ENCODE assay signal across 1 cellular context in the genomic region with DNA sequence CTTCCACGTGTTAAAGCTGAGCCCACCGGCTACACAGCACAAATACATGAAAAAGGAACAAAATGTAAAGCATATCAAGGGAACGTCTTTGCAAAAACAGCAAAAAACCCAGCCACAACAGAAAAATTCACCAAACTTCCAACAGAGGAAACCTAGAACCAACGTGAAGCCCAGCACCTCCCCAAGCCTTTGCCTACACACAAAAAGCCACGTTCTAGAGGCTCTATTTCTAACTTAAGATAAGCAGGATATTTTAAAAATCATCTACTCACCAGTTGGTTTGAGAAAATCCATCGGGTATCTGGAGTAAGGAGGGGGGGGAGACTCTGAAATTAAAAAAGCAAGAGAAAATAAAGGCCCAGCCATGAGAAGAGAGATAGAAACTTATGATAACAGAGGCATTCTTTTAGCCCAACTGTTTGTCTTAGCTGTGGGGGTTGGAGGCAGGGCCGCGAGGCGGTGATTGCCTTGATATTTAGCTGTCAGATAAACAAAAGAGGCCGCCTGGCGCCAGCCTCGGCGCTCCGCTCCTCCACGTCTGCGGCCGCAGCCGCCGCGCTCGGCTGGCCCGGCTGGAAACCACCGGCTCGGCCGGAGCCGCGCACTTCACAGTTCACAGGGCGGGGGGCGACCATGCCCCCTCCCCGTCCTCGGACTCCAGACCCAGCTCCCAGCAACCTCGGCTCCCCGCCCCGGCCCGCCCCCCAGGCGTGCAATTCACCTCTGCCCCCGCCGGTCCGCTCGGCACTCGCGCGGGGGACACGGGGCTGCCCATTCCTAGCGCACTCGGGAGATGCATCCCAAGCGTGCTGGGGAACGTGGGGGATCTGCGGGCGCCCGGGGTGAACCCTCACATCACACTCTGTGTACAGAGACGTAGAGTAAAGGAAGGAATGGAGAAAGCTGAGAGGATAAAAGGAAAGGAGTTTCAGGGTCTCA.
TF ChIP-seq lines count a peak whose summit lies in the region.

No MANE protein-coding gene starts in this region.

TF ChIP-seq in HepG2, 621 proteins besides CTCF, POLR2A, EP300 and RAD21 (continued from another document):
- TF ChIP-seq PRDM15 (CRISPR knock-in tag; IDR thresholded peaks at IDR 0.05) (0 out of 2 replicates have a peak, but pooled peaks have one; percentile 54), RBFOX2 (IDR thresholded peaks at IDR 0.05; ENCODE audit: low read depth, low read length) (peak; percentile 68; the same call in 1 of the 2 replicates), ASH2L (IDR thresholded peaks at IDR 0.05; ENCODE audit: insufficient read length, low read depth, low read length) (peak; percentile 76), PAF1 (CRISPR knock-in tag; IDR thresholded peaks at IDR 0.05) (no peak), IKZF1 (IDR thresholded peaks at IDR 0.05) (no peak), FOXO4 (CRISPR knock-in tag; conservative IDR thresholded peaks at IDR 0.05) (no peak), ZKSCAN8 (CRISPR knock-in tag; IDR thresholded peaks at IDR 0.05; ENCODE audit: borderline replicate concordance) (no peak; the same call in 1 of the 2 replicates), JUNB (CRISPR knock-in tag; IDR thresholded peaks at IDR 0.05; ENCODE audit: borderline replicate concordance) (0 out of 2 replicates have a peak, but pooled peaks have one; percentile 30), ZNF710 (CRISPR knock-in tag; IDR thresholded peaks at IDR 0.05; ENCODE audit: borderline replicate concordance) (peak; percentile 19; the same call in 1 of the 2 replicates)
- TF ChIP-seq, protein P1, sequence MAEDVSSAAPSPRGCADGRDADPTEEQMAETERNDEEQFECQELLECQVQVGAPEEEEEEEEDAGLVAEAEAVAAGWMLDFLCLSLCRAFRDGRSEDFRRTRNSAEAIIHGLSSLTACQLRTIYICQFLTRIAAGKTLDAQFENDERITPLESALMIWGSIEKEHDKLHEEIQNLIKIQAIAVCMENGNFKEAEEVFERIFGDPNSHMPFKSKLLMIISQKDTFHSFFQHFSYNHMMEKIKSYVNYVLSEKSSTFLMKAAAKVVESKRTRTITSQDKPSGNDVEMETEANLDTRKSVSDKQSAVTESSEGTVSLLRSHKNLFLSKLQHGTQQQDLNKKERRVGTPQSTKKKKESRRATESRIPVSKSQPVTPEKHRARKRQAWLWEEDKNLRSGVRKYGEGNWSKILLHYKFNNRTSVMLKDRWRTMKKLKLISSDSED (CRISPR knock-in tag; IDR thresholded peaks at IDR 0.05) = no peak
- TF ChIP-seq, protein P2, sequence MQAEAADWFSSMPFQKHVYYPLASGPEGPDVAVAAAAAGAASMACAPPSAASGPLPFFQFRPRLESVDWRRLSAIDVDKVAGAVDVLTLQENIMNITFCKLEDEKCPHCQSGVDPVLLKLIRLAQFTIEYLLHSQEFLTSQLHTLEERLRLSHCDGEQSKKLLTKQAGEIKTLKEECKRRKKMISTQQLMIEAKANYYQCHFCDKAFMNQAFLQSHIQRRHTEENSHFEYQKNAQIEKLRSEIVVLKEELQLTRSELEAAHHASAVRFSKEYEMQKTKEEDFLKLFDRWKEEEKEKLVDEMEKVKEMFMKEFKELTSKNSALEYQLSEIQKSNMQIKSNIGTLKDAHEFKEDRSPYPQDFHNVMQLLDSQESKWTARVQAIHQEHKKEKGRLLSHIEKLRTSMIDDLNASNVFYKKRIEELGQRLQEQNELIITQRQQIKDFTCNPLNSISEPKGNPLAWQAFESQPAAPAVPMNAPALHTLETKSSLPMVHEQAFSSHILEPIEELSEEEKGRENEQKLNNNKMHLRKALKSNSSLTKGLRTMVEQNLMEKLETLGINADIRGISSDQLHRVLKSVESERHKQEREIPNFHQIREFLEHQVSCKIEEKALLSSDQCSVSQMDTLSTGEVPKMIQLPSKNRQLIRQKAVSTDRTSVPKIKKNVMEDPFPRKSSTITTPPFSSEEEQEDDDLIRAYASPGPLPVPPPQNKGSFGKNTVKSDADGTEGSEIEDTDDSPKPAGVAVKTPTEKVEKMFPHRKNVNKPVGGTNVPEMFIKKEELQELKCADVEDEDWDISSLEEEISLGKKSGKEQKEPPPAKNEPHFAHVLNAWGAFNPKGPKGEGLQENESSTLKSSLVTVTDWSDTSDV (CRISPR knock-in tag; IDR thresholded peaks at IDR 0.05) = no peak
